Comparison of ENCODE assay signal across 15 cellular contexts in the genomic region with DNA sequence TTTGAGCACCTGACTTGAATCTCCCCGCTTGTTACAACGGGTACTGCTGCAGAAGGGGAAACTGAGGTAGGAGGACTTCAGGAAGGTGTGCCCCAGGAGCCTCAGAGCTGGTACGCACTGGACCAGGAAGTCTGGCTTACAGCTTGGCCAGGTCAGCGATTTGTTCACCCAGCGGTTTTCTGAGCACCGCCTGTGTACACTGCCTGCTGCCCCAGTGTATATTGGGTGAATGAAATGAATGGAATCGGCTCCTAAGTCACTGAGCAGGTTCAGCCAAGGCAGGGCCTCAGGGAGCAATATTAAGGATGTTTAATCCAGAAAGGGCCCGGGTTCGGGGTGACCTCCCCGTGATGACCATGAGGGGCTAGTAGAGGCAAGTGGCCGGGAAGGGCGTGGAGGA.
"Had no signal": no experiment of that assay in that cellular context is flagged by ENCODE, and none has a peak within 500 bp of the region (broad histone marks: within the 10 kb centered on the region; RNA-seq: fewer than 3 reads in every experiment).

No MANE protein-coding gene starts in this region.

- H3K27me3 ChIP-seq: ascending aorta, body of pancreas had no signal

- FAIRE-seq: bronchial epithelial cell, RCC 7860, TTC549 had no signal

- H3K9me3 ChIP-seq: ascending aorta, body of pancreas had no signal

- H3K9me3 Mint-ChIP-seq: activated naive CD4-positive, alpha-beta T cell treated with anti-CD3 and anti-CD28 coated beads, Interleukin-2, amount 50 U/mL, for 24 hours; activated T-helper 1 cell treated with anti-CD3 and anti-CD28 coated beads, Interleukin-12 subunit alpha, Interleukin-12 subunit beta, Interleukin-2, Interleukin-4 antibody, amounts not matched to agents 30 ng/mL and 10 ng/mL and 1 ng/mL, durations not matched to agents 14 hours and 24 hours and 36 hours had no signal

- H3K36me3 Mint-ChIP-seq: activated naive CD4-positive, alpha-beta T cell treated with anti-CD3 and anti-CD28 coated beads, Interleukin-2, amount 50 U/mL, for 24 hours had no signal

- H3K4me3 ChIP-seq: ascending aorta, body of pancreas had no signal

- H3K27ac ChIP-seq: ascending aorta, body of pancreas, VCaP had no signal

- H3K27ac Mint-ChIP-seq: activated CD4-positive, alpha-beta T cell treated with anti-CD3 and anti-CD28 coated beads for 36 hours; activated CD8-positive, alpha-beta T cell treated with anti-CD3 and anti-CD28 coated beads, Interleukin-2, amount 10 ng/mL, durations not matched to agents 7 days and 5 days; activated naive CD4-positive, alpha-beta T cell treated with anti-CD3 and anti-CD28 coated beads, Interleukin-2, amount 50 U/mL, for 24 hours; activated T-helper 1 cell treated with anti-CD3 and anti-CD28 coated beads, Interleukin-12 subunit alpha, Interleukin-12 subunit beta, Interleukin-2, Interleukin-4 antibody, amounts not matched to agents 30 ng/mL and 10 ng/mL and 1 ng/mL, durations not matched to agents 14 hours and 24 hours and 36 hours; T-helper 17 cell had no signal

- DNase-seq: NCI-H1436 treated with DMSO at 0.1 percent for 48 hours, NCI-H187 treated with DMSO at 0.1 percent for 48 hours, NCI-H2081 treated with DMSO at 0.1 percent for 48 hours, SIG-M5 had no signal

- H3K4me3 Mint-ChIP-seq: activated CD4-positive, alpha-beta T cell treated with anti-CD3 and anti-CD28 coated beads for 36 hours; activated CD8-positive, alpha-beta T cell treated with anti-CD3 and anti-CD28 coated beads, Interleukin-2, amount 10 ng/mL, durations not matched to agents 7 days and 5 days; activated naive CD4-positive, alpha-beta T cell treated with anti-CD3 and anti-CD28 coated beads, Interleukin-2, amount 50 U/mL, for 24 hours; activated T-helper 1 cell treated with anti-CD3 and anti-CD28 coated beads, Interleukin-12 subunit alpha, Interleukin-12 subunit beta, Interleukin-2, Interleukin-4 antibody, amounts not matched to agents 30 ng/mL and 10 ng/mL and 1 ng/mL, durations not matched to agents 14 hours and 24 hours and 36 hours; T-helper 17 cell had no signal

- H3K36me3 ChIP-seq: ascending aorta had no signal

- H3K4me1 ChIP-seq: ascending aorta, body of pancreas had no signal

- H3K27me3 Mint-ChIP-seq: activated naive CD4-positive, alpha-beta T cell treated with anti-CD3 and anti-CD28 coated beads, Interleukin-2, amount 50 U/mL, for 24 hours had no signal

- H3K4me1 Mint-ChIP-seq: activated CD4-positive, alpha-beta T cell treated with anti-CD3 and anti-CD28 coated beads for 36 hours; activated naive CD4-positive, alpha-beta T cell treated with anti-CD3 and anti-CD28 coated beads, Interleukin-2, amount 50 U/mL, for 24 hours; T-helper 17 cell had no signal
